In the genomic region with DNA sequence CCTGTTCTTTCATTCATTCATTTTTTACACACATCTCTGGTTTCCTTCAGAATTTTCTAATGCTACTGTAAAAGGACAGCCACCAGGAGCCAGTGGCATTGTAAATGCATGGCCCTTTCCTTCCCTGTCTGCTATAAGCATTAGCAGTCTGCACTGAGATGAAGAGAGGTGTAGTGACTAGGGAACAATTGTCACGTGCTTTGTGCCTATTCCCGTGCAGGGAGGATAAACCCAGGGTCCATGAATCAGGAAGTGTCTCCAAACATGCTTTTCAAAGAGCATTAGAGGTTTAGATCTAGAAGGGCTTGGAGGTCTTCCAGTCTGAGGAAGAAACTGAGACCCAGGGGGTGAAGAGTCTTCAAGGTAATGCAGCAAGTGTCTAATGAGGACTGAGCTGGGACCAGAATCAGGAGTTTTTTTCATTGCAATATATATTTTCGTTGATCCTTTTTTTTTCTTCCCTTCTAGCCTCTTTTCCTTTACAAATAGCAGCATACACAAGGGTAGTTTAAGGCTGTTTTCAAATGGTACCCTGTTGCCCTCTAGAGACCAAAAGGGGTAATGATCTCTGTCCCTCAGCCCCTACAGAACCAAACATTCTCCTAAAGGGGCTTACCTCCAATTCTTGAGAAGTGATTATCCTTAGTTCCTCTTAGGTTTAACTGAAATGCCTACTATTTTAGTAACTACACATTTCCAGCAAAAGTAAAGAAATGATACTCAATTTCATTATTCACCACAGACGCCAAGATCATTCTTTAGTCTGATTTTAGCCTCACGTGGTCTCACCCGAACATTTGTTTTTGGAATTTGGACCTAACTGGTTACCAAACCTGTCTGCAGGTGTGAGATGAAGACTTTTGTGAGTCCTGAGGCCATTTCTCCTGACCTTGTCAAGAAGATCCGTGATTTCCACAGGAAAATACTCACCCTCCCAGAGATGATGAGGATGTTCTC, we compare ENCODE assay signal across 8 cellular contexts. TPM values are rescaled to one million over a fixed set of nuclear protein-coding genes. Genes with fewer than 3 reads are reported as not detected.
DNase-seq lines count a peak whose midpoint lies in the region; ATAC-seq and TF ChIP-seq lines count a peak whose summit lies in the region.

No MANE protein-coding gene starts in this region.

- peak; percentile 60 for DNase-seq in Caki2 (ENCODE audit: low read depth)
- peak; percentile 75 for DNase-seq in H7
- peak; percentile 17 for DNase-seq in NOMO-1 treated with dmso at 0.1 percent for 144 hours (lab: John Stamatoyannopoulos, UW; ENCODE audit: unreplicated experiment)
- DNase-seq in central memory CD8-positive, alpha-beta T cell (ENCODE audit: low spot score in 2 of 2) = no peak
- DNase-seq in left kidney (ENCODE audit: low read depth, low spot score) = peak; percentile 70
- no peak for DNase-seq in uterus

- H3K27me3 Mint-ChIP-seq in central memory CD8-positive, alpha-beta T cell = peaks cover 75% of the 10 kb centered on the region

- TF ChIP-seq POLR2A in uterus (IDR thresholded peaks at IDR 0.05) = no peak

- no peaks in the 10 kb centered on the region for H3K4me1 ChIP-seq in uterus

- H3K9me3 Mint-ChIP-seq in central memory CD8-positive, alpha-beta T cell = no peaks in the 10 kb centered on the region

- H3K9me3 ChIP-seq in uterus = no peaks in the 10 kb centered on the region

- in situ Hi-C loops in Caki2 (cut with HindIII; ENCODE audit: low pct_unique_long_range_greater_than_20kb, low sequenced_read_pairs) = no loop called here

- no peaks in the 10 kb centered on the region for H3K4me1 Mint-ChIP-seq in central memory CD8-positive, alpha-beta T cell

- H3K36me3 Mint-ChIP-seq in central memory CD8-positive, alpha-beta T cell (ENCODE audit: insufficient read depth) = no peaks in the 10 kb centered on the region

- peak; percentile 70 for ATAC-seq in central memory CD8-positive, alpha-beta T cell (replicated peaks; ENCODE audit: extremely low read depth, poor library complexity, severe bottlenecking)
- no peak for ATAC-seq in HG03521 (IDR thresholded peaks at IDR 0.05; ENCODE audit: unreplicated experiment)
- no peak for ATAC-seq in HG02571 (IDR thresholded peaks at IDR 0.05; ENCODE audit: unreplicated experiment)

- H3K4me3 Mint-ChIP-seq in central memory CD8-positive, alpha-beta T cell = no peak overlapping the region

- peak; percentile 45 to 64 (median 58) for TF ChIP-seq CTCF in uterus (IDR thresholded peaks at IDR 0.05)

- peaks cover 37% of the 10 kb centered on the region for H3K27me3 ChIP-seq in H7 (ENCODE audit: control insufficient read depth, insufficient read depth, low read length)
- H3K27me3 ChIP-seq in uterus = peaks cover 5 to 21% of the 10 kb centered on the region in 2 donors

- H3K36me3 ChIP-seq in H7 (replicated peaks; ENCODE audit: control insufficient read depth, insufficient read depth, low read length) (no peaks in the 10 kb centered on the region), uterus (no peaks in the 10 kb centered on the region)

- no peak overlapping the region for H3K27ac Mint-ChIP-seq in central memory CD8-positive, alpha-beta T cell (ENCODE audit: low read depth)

- H3K27ac ChIP-seq in uterus = no peak overlapping the region

- intact Hi-C loops in uterus (cut with DNase I; ENCODE audit: low total_unique reads) = no loop called here

- no peak overlapping the region for H3K4me3 ChIP-seq in H7 (ENCODE audit: insufficient read depth, low read depth, low read length)
- H3K4me3 ChIP-seq in uterus = no peak overlapping the region

RNA-seq across cellular contexts. Expression of gene TRIM15, which starts 6.6 kb away (rescaled TPM):
- not detected in 2 replicates for total RNA-seq in Caki2 (2014; rRNA removed; shearing (Covaris generic); ENCODE audit: low replicate concordance)
- 0.55 TPM in 1 of 2 replicates, not detected in the other for total RNA-seq in H7 (2014; rRNA removed; shearing (Covaris generic))
- not detected for total RNA-seq in uterus

RNA-seq across cellular contexts. Expression of gene TRIM10, which starts 8.9 kb away (rescaled TPM):
- not detected in 2 replicates for total RNA-seq in Caki2 (2014; rRNA removed; shearing (Covaris generic); ENCODE audit: low replicate concordance)
- not detected in 2 replicates for total RNA-seq in H7 (2014; rRNA removed; shearing (Covaris generic))
- total RNA-seq in uterus = under 1 TPM in 1 of 4 donors, not detected in 3; 0.69 TPM

RNA-seq across cellular contexts. Expression of gene TRIM40, which starts 34.0 kb away (rescaled TPM):
- not detected in 2 replicates for total RNA-seq in Caki2 (2014; rRNA removed; shearing (Covaris generic); ENCODE audit: low replicate concordance)
- not detected in 2 replicates for total RNA-seq in H7 (2014; rRNA removed; shearing (Covaris generic))
- total RNA-seq in uterus = not detected

RNA-seq across cellular contexts. Expression of gene TRIM26, which starts 43.3 kb away (rescaled TPM):
- 46.4 and 73.6 TPM in 2 replicates for total RNA-seq in Caki2 (2014; rRNA removed; shearing (Covaris generic); ENCODE audit: low replicate concordance)
- total RNA-seq in H7 (2014; rRNA removed; shearing (Covaris generic)) = 22.8 and 28.3 TPM in 2 replicates
- total RNA-seq in uterus = 10 to 100 TPM; 14.9 to 38.1 (median 30.0) TPM

RNA-seq across cellular contexts. Expression of gene TRIM31, which starts 57.0 kb away (rescaled TPM):
- 0.71 and 3.0 TPM in 2 replicates for total RNA-seq in Caki2 (2014; rRNA removed; shearing (Covaris generic); ENCODE audit: low replicate concordance)
- total RNA-seq in H7 (2014; rRNA removed; shearing (Covaris generic)) = not detected in 2 replicates
- total RNA-seq in uterus = not detected

Comparison
In these comparisons a context has a peak if more than half of its experiments do, and no peak if none do; other contexts are left out.
1. DNase-seq: peak in Caki2 (single experiment), H7 (single experiment), NOMO-1 treated with dmso at 0.1 percent for 144 hours (single experiment) and left kidney (single experiment); none in central memory CD8-positive, alpha-beta T cell (0 of 2) and uterus (0 of 2).